ENCODE assay signal across 12 cellular contexts in the genomic region with DNA sequence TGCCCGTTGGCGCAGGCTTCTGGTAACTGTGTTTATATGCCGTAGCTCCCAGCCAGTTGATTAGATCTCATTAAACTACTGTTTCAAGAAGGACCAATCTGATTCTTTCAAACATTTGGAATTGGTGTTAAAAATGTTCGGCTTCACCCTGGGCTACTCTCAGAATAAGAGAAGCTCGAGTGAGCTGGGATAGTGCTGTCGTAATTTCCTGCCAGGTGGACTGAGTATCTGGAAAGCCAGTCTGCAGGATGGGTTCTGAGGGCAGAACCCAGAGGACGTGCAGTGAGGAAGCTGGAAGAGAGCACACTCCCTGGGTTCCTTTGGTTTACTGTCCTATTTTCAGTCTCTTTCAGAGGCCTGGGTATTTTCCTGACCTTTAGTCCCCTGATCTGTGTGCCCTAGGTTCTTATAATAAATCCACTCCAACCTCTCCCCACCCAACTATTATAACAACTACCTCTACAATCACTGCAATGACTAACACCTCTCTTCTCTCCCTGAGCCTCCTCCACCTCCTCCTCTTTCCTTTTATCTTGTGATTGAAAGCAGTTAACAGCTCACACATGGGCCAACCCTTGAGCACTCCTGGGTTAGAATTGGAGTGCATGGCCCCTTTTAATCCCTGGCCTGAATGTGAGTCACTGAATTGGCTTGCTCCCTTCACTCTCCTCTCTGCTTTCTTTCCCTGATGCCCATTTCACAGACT.
DNase-seq lines count a peak whose midpoint lies in the region; ATAC-seq, FAIRE-seq and TF ChIP-seq lines count a peak whose summit lies in the region.
"Had no signal": no experiment of that assay in that cellular context is flagged by ENCODE, and none has a peak within 500 bp of the region (broad histone marks: within the 10 kb centered on the region; RNA-seq: fewer than 3 reads in every experiment).

No MANE protein-coding gene starts in this region.

- H3K4me3 ChIP-seq in cardiac muscle cell (no peak overlapping the region), right atrium auricular region (no peak overlapping the region), keratinocyte (ENCODE audit: control insufficient read depth in 2 of 3, extremely low read depth in 1 of 3, insufficient read depth in 2 of 3, low read depth in 1 of 3, low read length in 3 of 3) (no peak overlapping the region)
- H3K4me3 ChIP-seq: prostate gland had no signal

- peak in 1 of 2 donors; percentile 34 for DNase-seq in cardiac muscle cell (ENCODE audit: low read depth in 1 of 2, low spot score in 1 of 2)
- DNase-seq in right atrium auricular region (ENCODE audit: low spot score) = no peak
- DNase-seq in keratinocyte (ENCODE audit: low read depth, low spot score) = no peak
- DNase-seq in activated CD4-positive, alpha-beta memory T cell treated with anti-CD3 and anti-CD28 coated beads, Interleukin-2, amount 10 ng/mL, durations not matched to agents 7 days and 5 days = no peak
- no peak for DNase-seq in posterior vena cava (ENCODE audit: low spot score)
- no peak for DNase-seq in NCI-H748 treated with DMSO at 0.1 percent for 48 hours (lab: John Stamatoyannopoulos, UW)
- DNase-seq: activated CD8-positive, alpha-beta memory T cell treated with anti-CD3 and anti-CD28 coated beads for 24 hours; NCI-H1436 had no signal

- CTCF ChIA-PET in activated CD4-positive, alpha-beta memory T cell treated with anti-CD3 and anti-CD28 coated beads, Interleukin-2, amount 10 ng/mL, durations not matched to agents 7 days and 5 days (lab: Charles Lee) = interaction anchor here (1.1 kb wide), 1 partner anchor 9 kb away, joined by 3 read pairs; no protein-coding TSS in a partner anchor

- no peak overlapping the region for H2AFZ ChIP-seq in keratinocyte (ENCODE audit: control insufficient read depth, low read length)

- H3K9me3 ChIP-seq in cardiac muscle cell (ENCODE audit: low read depth) (no peaks in the 10 kb centered on the region), right atrium auricular region (no peaks in the 10 kb centered on the region), keratinocyte (ENCODE audit: control insufficient read depth, low read depth, low read length) (no peaks in the 10 kb centered on the region)
- H3K9me3 ChIP-seq: prostate gland had no signal

- H3K4me1 ChIP-seq in cardiac muscle cell (ENCODE audit: low read depth) = peaks cover 19% of the 10 kb centered on the region
- no peaks in the 10 kb centered on the region for H3K4me1 ChIP-seq in right atrium auricular region
- H3K4me1 ChIP-seq in keratinocyte (ENCODE audit: control insufficient read depth, extremely low read depth, insufficient read depth, low read length) = peaks cover 16% of the 10 kb centered on the region
- H3K4me1 ChIP-seq: prostate gland had no signal

- no peaks in the 10 kb centered on the region for H3K27me3 Mint-ChIP-seq in activated T-helper 17 cell treated with anti-CD3 and anti-CD28 coated beads, Interleukin-2, amount 50 U/mL, for 72 hours
- H3K27me3 Mint-ChIP-seq in activated CD4-positive, alpha-beta memory T cell treated with anti-CD3 and anti-CD28 coated beads, Interleukin-2, amount 10 ng/mL, durations not matched to agents 7 days and 5 days = no peaks in the 10 kb centered on the region

- H3K4me3 Mint-ChIP-seq in activated T-helper 17 cell treated with anti-CD3 and anti-CD28 coated beads, Interleukin-2, amount 50 U/mL, for 72 hours = no peak overlapping the region
- no peak overlapping the region for H3K4me3 Mint-ChIP-seq in activated CD4-positive, alpha-beta memory T cell treated with anti-CD3 and anti-CD28 coated beads, Interleukin-2, amount 10 ng/mL, durations not matched to agents 7 days and 5 days
- H3K4me3 Mint-ChIP-seq: CD14-positive monocyte had no signal

- peak; percentile 34 for ATAC-seq in activated T-helper 17 cell treated with anti-CD3 and anti-CD28 coated beads, Interleukin-2, amount 50 U/mL, for 72 hours (replicated peaks)
- no peak for ATAC-seq in HG03378 (IDR thresholded peaks at IDR 0.05; ENCODE audit: unreplicated experiment)

- dilution Hi-C loops in keratinocyte (cut with MboI; ENCODE audit: extremely low pct_ligation_motif_present, low sequenced_read_pairs) = loop anchor here (25.0 kb wide), 1 partner anchor 174 kb away; no protein-coding TSS in a partner anchor

- H3K27ac ChIP-seq in cardiac muscle cell (peak overlapping the region; percentile 26), right atrium auricular region (no peak overlapping the region), keratinocyte (ENCODE audit: control insufficient read depth, insufficient read depth, low read length) (no peak overlapping the region)
- H3K27ac ChIP-seq: prostate gland had no signal

- no peaks in the 10 kb centered on the region for H3K9me1 ChIP-seq in keratinocyte (ENCODE audit: control insufficient read depth, extremely low read depth, insufficient read depth, low read length)

- no peaks in the 10 kb centered on the region for H3K9me3 Mint-ChIP-seq in activated T-helper 17 cell treated with anti-CD3 and anti-CD28 coated beads, Interleukin-2, amount 50 U/mL, for 72 hours
- no peaks in the 10 kb centered on the region for H3K9me3 Mint-ChIP-seq in activated CD4-positive, alpha-beta memory T cell treated with anti-CD3 and anti-CD28 coated beads, Interleukin-2, amount 10 ng/mL, durations not matched to agents 7 days and 5 days
- H3K9me3 Mint-ChIP-seq: CD14-positive monocyte had no signal

- H3K4me2 ChIP-seq in keratinocyte (ENCODE audit: control insufficient read depth, extremely low read depth, insufficient read depth, low read depth, low read length) = no peak overlapping the region

- POLR2A ChIA-PET in activated CD4-positive, alpha-beta memory T cell treated with anti-CD3 and anti-CD28 coated beads, Interleukin-2, amount 10 ng/mL, durations not matched to agents 7 days and 5 days (lab: Charles Lee) = no interaction called here

- H3K36me3 Mint-ChIP-seq in activated T-helper 17 cell treated with anti-CD3 and anti-CD28 coated beads, Interleukin-2, amount 50 U/mL, for 72 hours (ENCODE audit: low read depth) = no peaks in the 10 kb centered on the region
- peaks cover 16% of the 10 kb centered on the region for H3K36me3 Mint-ChIP-seq in activated CD4-positive, alpha-beta memory T cell treated with anti-CD3 and anti-CD28 coated beads, Interleukin-2, amount 10 ng/mL, durations not matched to agents 7 days and 5 days (ENCODE audit: low read depth)

- H3K27me3 ChIP-seq in cardiac muscle cell (no peaks in the 10 kb centered on the region), right atrium auricular region (no peaks in the 10 kb centered on the region), keratinocyte (ENCODE audit: control insufficient read depth, extremely low read depth, insufficient read depth, low read length) (no peaks in the 10 kb centered on the region)

- H3K79me2 ChIP-seq in keratinocyte (ENCODE audit: control insufficient read depth, insufficient read depth, low read length) = no peaks in the 10 kb centered on the region

- H4K20me1 ChIP-seq in keratinocyte (ENCODE audit: control insufficient read depth, extremely low read depth, insufficient read depth, low read length) = no peaks in the 10 kb centered on the region

- no peak for TF ChIP-seq CTCF in cardiac muscle cell (IDR thresholded peaks at IDR 0.05; ENCODE audit: low read depth, low read length)
- TF ChIP-seq CTCF in right atrium auricular region (IDR thresholded peaks at IDR 0.05) = no peak
- TF ChIP-seq CTCF in keratinocyte (optimal IDR thresholded peaks at IDR 0.05 in 1 of 3, IDR thresholded peaks at IDR 0.05 in 1 of 3, conservative IDR thresholded peaks at IDR 0.05 in 1 of 3; ENCODE audit: extremely low read depth in 1 of 3, insufficient read depth in 2 of 3, low read length in 3 of 3) = no peak

- H3K36me3 ChIP-seq in cardiac muscle cell = no peaks in the 10 kb centered on the region
- H3K36me3 ChIP-seq in right atrium auricular region = no peaks in the 10 kb centered on the region
- H3K36me3 ChIP-seq in keratinocyte (ENCODE audit: control insufficient read depth in 2 of 2, extremely low read depth in 1 of 2, insufficient read depth in 2 of 2, low read length in 2 of 2) = no peaks in the 10 kb centered on the region
- H3K36me3 ChIP-seq: prostate gland had no signal

- no peak overlapping the region for H3K9ac ChIP-seq in keratinocyte (ENCODE audit: control insufficient read depth, extremely low read depth, insufficient read depth, low read length)

- peak; percentile 61 for FAIRE-seq in keratinocyte (lab: Jason Lieb, UNC)

- peak overlapping the region; percentile 2 for H3K27ac Mint-ChIP-seq in activated T-helper 17 cell treated with anti-CD3 and anti-CD28 coated beads, Interleukin-2, amount 50 U/mL, for 72 hours
- H3K27ac Mint-ChIP-seq in activated CD4-positive, alpha-beta memory T cell treated with anti-CD3 and anti-CD28 coated beads, Interleukin-2, amount 10 ng/mL, durations not matched to agents 7 days and 5 days = no peak overlapping the region

- intact Hi-C loops in posterior vena cava (cut with DNase I) = no loop called here

- peaks cover 5% of the 10 kb centered on the region for H3K4me1 Mint-ChIP-seq in activated T-helper 17 cell treated with anti-CD3 and anti-CD28 coated beads, Interleukin-2, amount 50 U/mL, for 72 hours
- peaks cover 14% of the 10 kb centered on the region for H3K4me1 Mint-ChIP-seq in activated CD4-positive, alpha-beta memory T cell treated with anti-CD3 and anti-CD28 coated beads, Interleukin-2, amount 10 ng/mL, durations not matched to agents 7 days and 5 days
